15 cellular contexts compared by ENCODE assay signal in the genomic region with DNA sequence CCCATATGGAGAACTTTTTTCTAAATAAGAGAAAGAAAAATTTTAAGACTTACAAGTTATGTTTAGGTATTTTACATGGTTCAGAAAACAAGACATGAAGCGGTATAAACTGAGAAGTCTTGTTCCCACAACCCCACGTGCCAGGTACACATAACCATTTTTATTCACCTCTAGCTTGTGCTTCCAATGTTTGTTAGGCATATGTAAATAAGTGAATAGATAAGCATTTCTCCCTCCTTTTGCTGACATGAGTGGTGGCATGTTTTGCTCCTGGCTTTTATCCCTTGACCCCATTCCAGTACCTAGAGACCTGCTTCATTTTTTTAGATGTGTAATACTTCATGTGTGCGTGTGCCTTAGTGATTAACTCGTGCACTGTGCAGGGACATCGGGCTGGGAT.
"Had no signal": no experiment of that assay in that cellular context is flagged by ENCODE, and none has a peak within 500 bp of the region (broad histone marks: within the 10 kb centered on the region; RNA-seq: fewer than 3 reads in every experiment).

No MANE protein-coding gene starts in this region.

- H3K27me3 ChIP-seq: breast epithelium, vagina had no signal

- H3K4me1 ChIP-seq: breast epithelium, vagina had no signal

- H3K36me3 Mint-ChIP-seq: activated naive CD4-positive, alpha-beta T cell treated with anti-CD3 and anti-CD28 coated beads, Interleukin-2, amount 50 U/mL, for 72 hours; natural killer cell had no signal

- ATAC-seq: activated naive CD4-positive, alpha-beta T cell treated with anti-CD3 and anti-CD28 coated beads, Interleukin-2, amount 50 U/mL, for 72 hours; activated T-cell treated with anti-CD3 and anti-CD28 coated beads, Interleukin-2, amount 50 U/mL, for 4 hours; mucosa of descending colon; natural killer cell had no signal

- H3K9me3 Mint-ChIP-seq: activated naive CD4-positive, alpha-beta T cell treated with anti-CD3 and anti-CD28 coated beads, Interleukin-2, amount 50 U/mL, for 72 hours; activated T-cell treated with anti-CD3 and anti-CD28 coated beads, Interleukin-2, amount 50 U/mL, for 4 hours; natural killer cell; stimulated activated naive CD8-positive, alpha-beta T cell treated with anti-CD3 and anti-CD28 coated beads, Interleukin-15, Interleukin-2, amounts not matched to agents 100 ng/mL and 50 ng/mL, for 24 hours had no signal

- DNase-seq: activated CD4-positive, alpha-beta T cell treated with anti-CD3 and anti-CD28 coated beads, Interleukin-2, amount 50 U/mL, for 4 hours; activated CD4-positive, CD25-positive, alpha-beta regulatory T cell treated with anti-CD3 and anti-CD28 coated beads, Interleukin-2, amount 50 U/mL, for 72 hours; activated effector memory CD4-positive, alpha-beta T cell treated with anti-CD3 and anti-CD28 coated beads, Interleukin-2, amount 50 U/mL, for 16 hours; activated T-cell treated with anti-CD3 and anti-CD28 coated beads, Interleukin-2, amount 50 U/mL, for 4 hours; amniotic stem cell; foreskin melanocyte; hypothalamus; mucosa of descending colon; natural killer cell; stimulated activated CD4-positive, alpha-beta T cell treated with anti-CD3 and anti-CD28 coated beads, Interleukin-15, amount 100 ng/mL, for 24 hours; stimulated activated CD4-positive, alpha-beta T cell treated with anti-CD3 and anti-CD28 coated beads, Interleukin-4, amount 100 ng/mL, for 24 hours had no signal

- H3K4me3 ChIP-seq: breast epithelium, mucosa of descending colon, vagina had no signal

- H3K27ac ChIP-seq: breast epithelium, vagina had no signal

- H3K9me3 ChIP-seq: breast epithelium, mucosa of descending colon, vagina had no signal

- H3K27ac Mint-ChIP-seq: activated naive CD4-positive, alpha-beta T cell treated with anti-CD3 and anti-CD28 coated beads, Interleukin-2, amount 50 U/mL, for 72 hours; natural killer cell; stimulated activated naive CD8-positive, alpha-beta T cell treated with anti-CD3 and anti-CD28 coated beads, Interleukin-15, Interleukin-2, amounts not matched to agents 100 ng/mL and 50 ng/mL, for 24 hours had no signal

- H3K27me3 Mint-ChIP-seq: stimulated activated naive CD8-positive, alpha-beta T cell treated with anti-CD3 and anti-CD28 coated beads, Interleukin-15, Interleukin-2, amounts not matched to agents 100 ng/mL and 50 ng/mL, for 24 hours had no signal

- H3K36me3 ChIP-seq: breast epithelium had no signal

- H3K4me3 Mint-ChIP-seq: activated T-cell treated with anti-CD3 and anti-CD28 coated beads, Interleukin-2, amount 50 U/mL, for 4 hours; natural killer cell; stimulated activated naive CD8-positive, alpha-beta T cell treated with anti-CD3 and anti-CD28 coated beads, Interleukin-15, Interleukin-2, amounts not matched to agents 100 ng/mL and 50 ng/mL, for 24 hours had no signal
